In the genomic region with DNA sequence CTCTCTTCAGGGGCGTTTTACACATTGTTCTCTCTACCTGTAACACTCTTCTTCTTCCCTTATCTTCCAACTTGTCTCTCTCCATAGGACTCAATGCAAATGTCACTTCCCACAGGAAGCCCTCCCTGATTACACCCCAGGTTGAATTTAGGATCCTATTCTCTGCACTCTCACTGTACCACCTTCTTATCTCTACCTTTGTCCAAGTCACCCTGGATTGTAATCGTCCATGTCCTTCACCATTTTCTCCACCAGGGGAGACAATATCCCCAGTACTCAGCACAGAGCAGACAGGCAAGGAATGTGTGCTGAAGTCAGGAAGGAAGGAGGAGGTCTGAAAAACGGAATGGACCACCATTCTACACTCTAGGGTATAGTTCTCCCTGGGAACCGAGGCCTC, we compare ENCODE assay signal across 10 cellular contexts. TPM values are rescaled to one million over a fixed set of nuclear protein-coding genes. Genes with fewer than 3 reads are reported as not detected.
DNase-seq lines count a peak whose midpoint lies in the region; ATAC-seq and TF ChIP-seq lines count a peak whose summit lies in the region.
"Had no signal": no experiment of that assay in that cellular context is flagged by ENCODE, and none has a peak within 500 bp of the region (broad histone marks: within the 10 kb centered on the region; RNA-seq: fewer than 3 reads in every experiment).

No MANE protein-coding gene starts in this region.

- H3F3A ChIP-seq in Loucy (ENCODE audit: low read depth) (no peaks in the 10 kb centered on the region), neural progenitor cell (ENCODE audit: low read depth) (no peaks in the 10 kb centered on the region)

- H3K4me1 Mint-ChIP-seq in neural progenitor cell, result peaks cover 31% of the 10 kb centered on the region

- no peaks in the 10 kb centered on the region for H3K36me3 ChIP-seq in Loucy (ENCODE audit: insufficient read depth, low read length)
- no peaks in the 10 kb centered on the region for H3K36me3 ChIP-seq in neural progenitor cell

- no peak overlapping the region for H3K4me3 ChIP-seq in Loucy (ENCODE audit: low read length, poor library complexity, severe bottlenecking)
- H3K4me3 ChIP-seq in neural progenitor cell, result no peak overlapping the region

- H3K9ac ChIP-seq in Loucy (ENCODE audit: low read depth, low read length, poor library complexity, severe bottlenecking) (no peak overlapping the region), neural progenitor cell (no peak overlapping the region)

- H3K27ac Mint-ChIP-seq in neural progenitor cell, result no peak overlapping the region

- no peaks in the 10 kb centered on the region for H3K79me2 ChIP-seq in Loucy (ENCODE audit: insufficient read depth, low read length)
- H3K79me2 ChIP-seq in neural progenitor cell (ENCODE audit: low read depth), result no peaks in the 10 kb centered on the region

- DNase-seq in NCI-H510A treated with DMSO at 0.1 percent for 48 hours (lab: John Stamatoyannopoulos, UW), result peak; percentile 9
- DNase-seq in NCI-H510A (lab: John Stamatoyannopoulos, UW), result no peak
- DNase-seq in ecto neural progenitor cell (ENCODE audit: low spot score), result peak; percentile 52
- peak; percentile 48 for DNase-seq in neural progenitor cell (ENCODE audit: low spot score)
- DNase-seq in epidermal melanocyte (ENCODE audit: insufficient read length, low spot score), result no peak
- DNase-seq: effector CD4-positive, alpha-beta T cell; NCI-H774 had no signal

- no peaks in the 10 kb centered on the region for H3K4me1 ChIP-seq in Loucy (ENCODE audit: insufficient read depth, low read length, poor library complexity, severe bottlenecking)
- peaks cover 16% of the 10 kb centered on the region for H3K4me1 ChIP-seq in neural progenitor cell

- H3K4me3 Mint-ChIP-seq in neural progenitor cell, result no peak overlapping the region

- H3K9me3 Mint-ChIP-seq in neural progenitor cell, result peaks cover 3% of the 10 kb centered on the region

- peak; percentile 64 for TF ChIP-seq CTCF in Loucy (conservative IDR thresholded peaks at IDR 0.05; ENCODE audit: low read length)
- TF ChIP-seq CTCF in neural progenitor cell (IDR thresholded peaks at IDR 0.05), result peak; percentile 64

- no peaks in the 10 kb centered on the region for H3K36me3 Mint-ChIP-seq in neural progenitor cell

- H3K27me3 ChIP-seq in Loucy (ENCODE audit: insufficient read depth, low read length, poor library complexity, severe bottlenecking) (no peaks in the 10 kb centered on the region), neural progenitor cell (no peaks in the 10 kb centered on the region)

- no peak overlapping the region for H2AFZ ChIP-seq in Loucy (ENCODE audit: low read length)
- peak overlapping the region; percentile 93 for H2AFZ ChIP-seq in neural progenitor cell (replicated peaks)

- no peak overlapping the region for H3K27ac ChIP-seq in neural progenitor cell

- no peaks in the 10 kb centered on the region for H3K9me2 ChIP-seq in Loucy (replicated peaks; ENCODE audit: low read depth, low read length)

- H3K4me2 ChIP-seq in Loucy (ENCODE audit: low read depth, low read length, poor library complexity, severe bottlenecking) (no peak overlapping the region), neural progenitor cell (no peak overlapping the region)

- no peaks in the 10 kb centered on the region for H4K20me1 ChIP-seq in Loucy (ENCODE audit: insufficient read depth, low read length, poor library complexity, severe bottlenecking)
- no peaks in the 10 kb centered on the region for H4K20me1 ChIP-seq in neural progenitor cell (ENCODE audit: low read depth)

- ATAC-seq in GM19328 (IDR thresholded peaks at IDR 0.05; ENCODE audit: unreplicated experiment) (no peak), HG02981 (IDR thresholded peaks at IDR 0.05; ENCODE audit: unreplicated experiment) (no peak)

- H3K9me3 ChIP-seq in Loucy (ENCODE audit: insufficient read depth, low read depth, low read length), result no peaks in the 10 kb centered on the region
- H3K9me3 ChIP-seq in neural progenitor cell (ENCODE audit: low read depth), result no peaks in the 10 kb centered on the region

- H3K27me3 Mint-ChIP-seq in neural progenitor cell (ENCODE audit: insufficient read depth, low read depth), result peaks cover 9% of the 10 kb centered on the region

RNA-seq across cellular contexts. Expression of a gene that starts 14.1 kb away (rescaled TPM):
- total RNA-seq in neural progenitor cell (ENCODE audit: low replicate concordance), result 0.13 and 0.43 TPM in 2 replicates

Comparison
In these comparisons a context has a peak if more than half of its experiments do, and no peak if none do; other contexts are left out.
1. DNase-seq: peak in NCI-H510A treated with DMSO at 0.1 percent for 48 hours (single experiment), ecto neural progenitor cell (single experiment) and neural progenitor cell (single experiment); none in NCI-H510A (single experiment) and epidermal melanocyte (single experiment).